18 cellular contexts compared by ENCODE assay signal in the genomic region with DNA sequence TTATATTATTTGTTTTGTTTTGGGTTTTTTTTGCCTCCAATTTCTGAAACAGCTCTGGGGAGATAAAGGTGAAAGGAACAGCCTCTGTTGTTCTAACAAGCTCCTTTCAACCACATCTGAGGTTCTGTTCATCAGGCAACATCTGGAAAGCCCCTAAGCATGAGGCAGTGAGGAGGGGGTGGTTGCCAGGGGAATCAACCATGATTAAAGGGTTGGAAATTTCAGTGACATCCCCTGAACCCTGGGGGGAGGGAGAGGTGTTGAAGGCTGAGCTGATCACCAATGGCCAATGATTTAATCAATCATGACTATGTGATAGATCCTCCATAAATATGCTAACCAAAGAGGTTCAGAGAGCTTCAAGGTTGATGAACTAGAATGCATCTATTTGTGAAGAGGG.
DNase-seq lines count a peak whose midpoint lies in the region; ATAC-seq and TF ChIP-seq lines count a peak whose summit lies in the region.
"Had no signal": no experiment of that assay in that cellular context is flagged by ENCODE, and none has a peak within 500 bp of the region (broad histone marks: within the 10 kb centered on the region; RNA-seq: fewer than 3 reads in every experiment).

No MANE protein-coding gene starts in this region.

- no peaks in the 10 kb centered on the region for H3K9me3 Mint-ChIP-seq in activated naive CD4-positive, alpha-beta T cell treated with anti-CD3 and anti-CD28 coated beads for 36 hours
- H3K9me3 Mint-ChIP-seq: natural killer cell had no signal

- H3K27ac Mint-ChIP-seq in activated naive CD4-positive, alpha-beta T cell treated with anti-CD3 and anti-CD28 coated beads for 36 hours, result no peak overlapping the region
- H3K27ac Mint-ChIP-seq: natural killer cell had no signal

- H3K36me3 Mint-ChIP-seq in activated naive CD4-positive, alpha-beta T cell treated with anti-CD3 and anti-CD28 coated beads for 36 hours (ENCODE audit: low read depth), result no peaks in the 10 kb centered on the region
- H3K36me3 Mint-ChIP-seq: natural killer cell had no signal

- H3K9me3 ChIP-seq in right cardiac atrium (ENCODE audit: control insufficient read depth, low read length) (no peaks in the 10 kb centered on the region), left lung (no peaks in the 10 kb centered on the region)
- H3K9me3 ChIP-seq: ascending aorta, HAP-1, lower lobe of right lung, thoracic aorta had no signal

- no peak overlapping the region for H3K4me3 Mint-ChIP-seq in activated naive CD4-positive, alpha-beta T cell treated with anti-CD3 and anti-CD28 coated beads for 36 hours
- H3K4me3 Mint-ChIP-seq: natural killer cell had no signal

- no peak for ATAC-seq in right cardiac atrium
- no peak for ATAC-seq in left lung
- no peak for ATAC-seq in GM21515 (IDR thresholded peaks at IDR 0.05; ENCODE audit: unreplicated experiment)
- no peak for ATAC-seq in omental fat pad (ENCODE audit: low FRiP score)
- ATAC-seq: lower lobe of right lung, natural killer cell had no signal

- no peaks in the 10 kb centered on the region for H3K36me3 ChIP-seq in left lung
- H3K36me3 ChIP-seq: ascending aorta, HAP-1, lower lobe of right lung, thoracic aorta had no signal

- no peak for DNase-seq in right cardiac atrium
- no peak for DNase-seq in cardiac septum (ENCODE audit: low spot score)
- DNase-seq in GM20000 (ENCODE audit: low spot score), result peak; percentile 35
- peak; percentile 66 for DNase-seq in activated naive CD4-positive, alpha-beta T cell treated with anti-CD3 and anti-CD28 coated beads for 36 hours
- peak; percentile 24 for DNase-seq in stimulated activated CD8-positive, alpha-beta memory T cell treated with anti-CD3 and anti-CD28 coated beads, Interleukin-4, amount 100 ng/mL, for 48 hours
- no peak for DNase-seq in left lung
- no peak for DNase-seq in omental fat pad (ENCODE audit: low spot score)
- DNase-seq: Calu3, GDM1, lower lobe of right lung, natural killer cell, NCI-H2107, NCI-H774 had no signal

- H3K27me3 ChIP-seq in right cardiac atrium (ENCODE audit: control insufficient read depth, insufficient read depth) (no peaks in the 10 kb centered on the region), left lung (no peaks in the 10 kb centered on the region)
- H3K27me3 ChIP-seq: ascending aorta had no signal

- no peak overlapping the region for H3K4me3 ChIP-seq in right cardiac atrium (ENCODE audit: low read length)
- H3K4me3 ChIP-seq in left lung, result no peak overlapping the region
- H3K4me3 ChIP-seq: ascending aorta, HAP-1, lower lobe of right lung, thoracic aorta had no signal

- CTCF ChIA-PET in activated naive CD4-positive, alpha-beta T cell treated with anti-CD3 and anti-CD28 coated beads for 36 hours (lab: Charles Lee), result interaction anchor here (0.9 to 1.2 kb wide), 5 partner anchors 114 to 222 kb away, joined by 3 to 6 read pairs (median 3); no protein-coding TSS in a partner anchor

- H3K27ac ChIP-seq in right cardiac atrium (ENCODE audit: low read length) (peak overlapping the region; percentile 25), left lung (peak overlapping the region in 1 of 2 donors; percentile 15)
- H3K27ac ChIP-seq: ascending aorta, thoracic aorta, VCaP had no signal

- H3K4me1 ChIP-seq in right cardiac atrium (ENCODE audit: control insufficient read depth, insufficient read depth, low read length) (peaks cover 16% of the 10 kb centered on the region), left lung (peaks cover 0 to 4% of the 10 kb centered on the region in 2 donors)
- H3K4me1 ChIP-seq: ascending aorta, HAP-1 had no signal

- intact Hi-C loops in right cardiac atrium (cut with DNase I) (loop anchor here in 1 of 4 donors (5.0 kb wide), 1 partner anchor 112 kb away; no protein-coding TSS in a partner anchor), cardiac septum (cut with DNase I) (loop anchor here (5.0 kb wide), 1 partner anchor 62 kb away; no protein-coding TSS in a partner anchor), left lung (cut with DNase I) (no loop called here)
- intact Hi-C loops in activated naive CD4-positive, alpha-beta T cell treated with anti-CD3 and anti-CD28 coated beads for 36 hours (cut with micrococcal nuclease), result loop anchor here (1.0 kb wide), 2 partner anchors 62 to 164 kb away; no protein-coding TSS in a partner anchor

- TF ChIP-seq CTCF in GM20000 (IDR thresholded peaks at IDR 0.05; ENCODE audit: extremely low read depth, missing control alignments), result no peak
- TF ChIP-seq CTCF in left lung (IDR thresholded peaks at IDR 0.05), result no peak
- TF ChIP-seq CTCF in omental fat pad (IDR thresholded peaks at IDR 0.05), result no peak

- H3K27me3 Mint-ChIP-seq in activated naive CD4-positive, alpha-beta T cell treated with anti-CD3 and anti-CD28 coated beads for 36 hours (ENCODE audit: low read depth), result peaks cover 4% of the 10 kb centered on the region

- peaks cover 14% of the 10 kb centered on the region for H3K4me1 Mint-ChIP-seq in activated naive CD4-positive, alpha-beta T cell treated with anti-CD3 and anti-CD28 coated beads for 36 hours (ENCODE audit: low read depth)
- H3K4me1 Mint-ChIP-seq: natural killer cell had no signal

Comparison
In these comparisons a context has a peak if more than half of its experiments do, and no peak if none do; other contexts are left out.
1. DNase-seq: peak in GM20000 (single experiment), activated naive CD4-positive, alpha-beta T cell treated with anti-CD3 and anti-CD28 coated beads for 36 hours (single experiment) and stimulated activated CD8-positive, alpha-beta memory T cell treated with anti-CD3 and anti-CD28 coated beads, Interleukin-4, amount 100 ng/mL, for 48 hours (single experiment); none in right cardiac atrium (0 of 3), cardiac septum (single experiment), left lung (0 of 2) and omental fat pad (single experiment).
2. intact Hi-C loops: an anchor here in cardiac septum (5.0 kb wide) and activated naive CD4-positive, alpha-beta T cell treated with anti-CD3 and anti-CD28 coated beads for 36 hours (1.0 kb wide); none called in left lung.